Comparison of ENCODE assay signal across 22 cellular contexts in the genomic region with DNA sequence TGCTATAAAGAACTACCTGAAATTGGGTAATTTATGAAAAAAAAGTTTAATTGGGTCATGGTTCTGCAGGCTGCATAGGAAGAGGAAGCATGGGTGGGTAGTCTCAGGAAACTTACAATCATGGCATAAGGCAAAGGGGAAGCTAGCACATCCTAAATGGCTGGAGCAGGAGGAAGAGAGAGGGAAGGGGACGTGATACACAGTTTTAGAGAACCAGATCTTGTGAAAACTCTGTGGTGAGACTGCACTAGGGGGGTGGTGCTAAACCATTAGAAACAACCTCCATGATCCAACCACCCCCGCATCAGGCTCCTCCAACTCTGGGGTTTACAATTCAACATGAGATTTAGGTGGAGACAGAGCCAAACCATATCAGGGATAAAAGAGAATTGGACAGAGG.
"Had no signal": no experiment of that assay in that cellular context is flagged by ENCODE, and none has a peak within 500 bp of the region (broad histone marks: within the 10 kb centered on the region; RNA-seq: fewer than 3 reads in every experiment).

No MANE protein-coding gene starts in this region.

- H3K4me1 Mint-ChIP-seq: naive thymus-derived CD4-positive, alpha-beta T cell; nephron progenitor cell; stimulated activated effector memory CD8-positive, alpha-beta T cell treated with anti-CD3 and anti-CD28 coated beads, Interleukin-12 subunit alpha, Interleukin-12 subunit beta, amount 100 ng/mL, for 72 hours had no signal

- H3K4me1 ChIP-seq: gastrocnemius medialis, heart right ventricle, psoas muscle, right lobe of liver, tibial artery, upper lobe of left lung, vagina had no signal

- H3K27ac Mint-ChIP-seq: naive thymus-derived CD4-positive, alpha-beta T cell; nephron progenitor cell; stimulated activated effector memory CD8-positive, alpha-beta T cell treated with anti-CD3 and anti-CD28 coated beads, Interleukin-12 subunit alpha, Interleukin-12 subunit beta, amount 100 ng/mL, for 72 hours had no signal

- DNase-seq: dorsolateral prefrontal cortex; effector memory CD4-positive, alpha-beta T cell; gastrocnemius medialis; heart right ventricle; hypothalamus; kidney glomerular epithelial cell; mammary epithelial cell; naive thymus-derived CD4-positive, alpha-beta T cell; nephron progenitor cell; psoas muscle; retina; right lobe of liver; stimulated activated CD4-positive, alpha-beta T cell treated with anti-CD3 and anti-CD28 coated beads, Interleukin-4, amount 100 ng/mL, for 1 hour; stimulated activated CD8-positive, alpha-beta memory T cell treated with anti-CD3 and anti-CD28 coated beads, Interleukin-4, amount 100 ng/mL, for 48 hours; stimulated activated naive CD8-positive, alpha-beta T cell treated with anti-CD3 and anti-CD28 coated beads, Interleukin-15, Interleukin-2, amounts not matched to agents 100 U/mL and 50 U/mL, for 24 hours; tibial artery; upper lobe of left lung had no signal

- H3K36me3 Mint-ChIP-seq: stimulated activated effector memory CD8-positive, alpha-beta T cell treated with anti-CD3 and anti-CD28 coated beads, Interleukin-12 subunit alpha, Interleukin-12 subunit beta, amount 100 ng/mL, for 72 hours had no signal

- H3K9me3 ChIP-seq: gastrocnemius medialis, heart right ventricle, neutrophil, psoas muscle, right lobe of liver, tibial artery, upper lobe of left lung, vagina had no signal

- H3K36me3 ChIP-seq: gastrocnemius medialis, heart right ventricle, neutrophil, right lobe of liver, tibial artery, upper lobe of left lung, vagina had no signal

- H3K4me3 ChIP-seq: dorsolateral prefrontal cortex, gastrocnemius medialis, heart right ventricle, psoas muscle, right lobe of liver, tibial artery, upper lobe of left lung, vagina had no signal

- H3K4me3 Mint-ChIP-seq: naive thymus-derived CD4-positive, alpha-beta T cell; nephron progenitor cell; stimulated activated effector memory CD8-positive, alpha-beta T cell treated with anti-CD3 and anti-CD28 coated beads, Interleukin-12 subunit alpha, Interleukin-12 subunit beta, amount 100 ng/mL, for 72 hours had no signal

- H3K27me3 ChIP-seq: gastrocnemius medialis, heart right ventricle, neutrophil, right lobe of liver, tibial artery, upper lobe of left lung, vagina had no signal

- H3K27me3 Mint-ChIP-seq: naive thymus-derived CD4-positive, alpha-beta T cell had no signal

- H3K27ac ChIP-seq: dorsolateral prefrontal cortex, gastrocnemius medialis, heart right ventricle, neutrophil, psoas muscle, right lobe of liver, tibial artery, upper lobe of left lung, vagina had no signal

- ATAC-seq: esophagus mucosa; gastrocnemius medialis; heart right ventricle; left lobe of liver; naive thymus-derived CD4-positive, alpha-beta T cell; psoas muscle; right lobe of liver; stimulated activated effector memory CD8-positive, alpha-beta T cell treated with anti-CD3 and anti-CD28 coated beads, Interleukin-12 subunit alpha, Interleukin-12 subunit beta, amount 100 ng/mL, for 72 hours; stimulated activated naive CD8-positive, alpha-beta T cell treated with anti-CD3 and anti-CD28 coated beads, Interleukin-15, Interleukin-2, amounts not matched to agents 100 U/mL and 50 U/mL, for 24 hours had no signal
